In the genomic region with DNA sequence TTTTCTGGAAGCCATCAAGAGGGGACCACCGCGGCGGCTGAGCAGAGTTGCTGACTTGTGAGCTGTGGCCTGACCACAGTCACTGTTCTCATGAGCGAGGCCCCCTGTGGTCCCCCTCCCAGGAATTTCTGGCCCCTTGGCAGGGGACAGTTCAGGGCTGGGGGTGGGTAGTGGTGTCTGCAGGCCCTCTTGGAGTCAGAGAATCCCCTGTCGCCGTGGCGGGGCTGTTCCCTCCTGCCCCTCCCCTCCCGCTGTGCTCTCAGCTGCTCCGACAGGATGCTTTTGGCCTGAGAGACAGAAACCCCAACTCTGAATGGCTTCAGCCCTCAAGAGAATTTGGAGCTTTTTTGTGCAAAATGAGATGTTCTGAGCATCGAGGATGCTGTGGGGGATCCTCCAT, we compare ENCODE assay signal across 14 cellular contexts.
DNase-seq lines count a peak whose midpoint lies in the region; ATAC-seq and TF ChIP-seq lines count a peak whose summit lies in the region.
"Had no signal": no experiment of that assay in that cellular context is flagged by ENCODE, and none has a peak within 500 bp of the region (broad histone marks: within the 10 kb centered on the region; RNA-seq: fewer than 3 reads in every experiment).

No MANE protein-coding gene starts in this region.

- H2BK5ac ChIP-seq in mesendoderm (ENCODE audit: low read length), result no peak overlapping the region

- H3K27me3 ChIP-seq in AG04450 (ENCODE audit: control insufficient read depth, insufficient read depth, low read length) (no peaks in the 10 kb centered on the region), DND-41 (ENCODE audit: insufficient read depth, low read length, poor library complexity) (no peaks in the 10 kb centered on the region), mesendoderm (ENCODE audit: insufficient read depth, low read length, poor library complexity) (no peaks in the 10 kb centered on the region)
- H3K27me3 ChIP-seq: dorsolateral prefrontal cortex, gastrocnemius medialis had no signal

- DNase-seq in AG04450 (ENCODE audit: low read depth, low spot score) (no peak), DND-41 (no peak), mesendoderm (peak; percentile 53), C1 segment of cervical spinal cord (lab: John Stamatoyannopoulos, UW) (no peak), DMS53 treated with DMSO at 0.1 percent for 48 hours (lab: John Stamatoyannopoulos, UW; ENCODE audit: unreplicated experiment) (no peak), SIG-M5 treated with dmso at 0.1 percent for 504 hours (lab: John Stamatoyannopoulos, UW; ENCODE audit: unreplicated experiment) (no peak)
- DNase-seq in activated T-helper 1 cell treated with anti-CD3 and anti-CD28 coated beads, Interleukin-12 subunit alpha, Interleukin-12 subunit beta, Interleukin-2, Interleukin-4 antibody, amounts not matched to agents 30 ng/mL and 10 ng/mL and 1 ng/mL, durations not matched to agents 14 hours and 24 hours and 36 hours (ENCODE audit: low spot score), result no peak
- DNase-seq: gastrocnemius medialis, NCI-H1048, NCI-H510A, nucleus accumbens had no signal

- H3K36me3 ChIP-seq in DND-41 (ENCODE audit: insufficient read depth, low read length) (peaks cover 54% of the 10 kb centered on the region), mesendoderm (ENCODE audit: control insufficient read depth, insufficient read depth, low read length) (no peaks in the 10 kb centered on the region)
- H3K36me3 ChIP-seq: gastrocnemius medialis had no signal

- peak overlapping the region; percentile 62 for H3K56ac ChIP-seq in mesendoderm (ENCODE audit: low read length)

- ATAC-seq in DND-41 (ENCODE audit: insufficient read depth, low read depth), result no peak
- no peak for ATAC-seq in HG03039 (IDR thresholded peaks at IDR 0.05; ENCODE audit: unreplicated experiment)
- ATAC-seq: gastrocnemius medialis had no signal

- H3K27me3 Mint-ChIP-seq in activated T-helper 1 cell treated with anti-CD3 and anti-CD28 coated beads, Interleukin-12 subunit alpha, Interleukin-12 subunit beta, Interleukin-2, Interleukin-4 antibody, amounts not matched to agents 30 ng/mL and 10 ng/mL and 1 ng/mL, durations not matched to agents 14 hours and 24 hours and 36 hours (ENCODE audit: insufficient read depth), result no peaks in the 10 kb centered on the region

- peak overlapping the region; percentile 4 for H3K18ac ChIP-seq in mesendoderm (ENCODE audit: low read length)

- no peaks in the 10 kb centered on the region for H4K20me1 ChIP-seq in DND-41 (ENCODE audit: insufficient read depth, low read length)

- CTCF ChIA-PET in AG04450 (lab: Charles Lee), result interaction anchor here (1.3 to 1.4 kb wide), 2 partner anchors 61 to 109 kb away, joined by 3 to 4 read pairs; no protein-coding TSS in a partner anchor

- H3K4me1 Mint-ChIP-seq in activated T-helper 1 cell treated with anti-CD3 and anti-CD28 coated beads, Interleukin-12 subunit alpha, Interleukin-12 subunit beta, Interleukin-2, Interleukin-4 antibody, amounts not matched to agents 30 ng/mL and 10 ng/mL and 1 ng/mL, durations not matched to agents 14 hours and 24 hours and 36 hours (ENCODE audit: low read depth), result peaks cover 77% of the 10 kb centered on the region

- no peak overlapping the region for H2BK120ac ChIP-seq in mesendoderm (ENCODE audit: low read depth, low read length)

- H3K4me1 ChIP-seq in DND-41 (ENCODE audit: insufficient read depth, low read length) (peaks cover 92% of the 10 kb centered on the region), mesendoderm (ENCODE audit: control insufficient read depth, low read depth, low read length) (peaks cover 23% of the 10 kb centered on the region)

- peaks cover 99% of the 10 kb centered on the region for H3K79me2 ChIP-seq in DND-41 (ENCODE audit: insufficient read depth, low read length)
- H3K79me2 ChIP-seq in mesendoderm (ENCODE audit: control insufficient read depth, insufficient read depth, low read length), result peaks cover 37% of the 10 kb centered on the region

- peaks cover 49% of the 10 kb centered on the region for H3K79me1 ChIP-seq in mesendoderm (ENCODE audit: low read length)

- H3K4ac ChIP-seq in mesendoderm (ENCODE audit: low read depth, low read length), result no peak overlapping the region

- intact Hi-C loops in activated T-helper 1 cell treated with anti-CD3 and anti-CD28 coated beads, Interleukin-12 subunit alpha, Interleukin-12 subunit beta, Interleukin-2, Interleukin-4 antibody, amounts not matched to agents 30 ng/mL and 10 ng/mL and 1 ng/mL, durations not matched to agents 14 hours and 24 hours and 36 hours (cut with micrococcal nuclease), result loop anchor here (5.0 kb wide), 1 partner anchor 40 kb away; no protein-coding TSS in a partner anchor

- TF ChIP-seq CTCF in AG04450 (IDR thresholded peaks at IDR 0.05; ENCODE audit: low read depth, low read length), result no peak
- no peak for TF ChIP-seq CTCF in DND-41 (IDR thresholded peaks at IDR 0.05; ENCODE audit: borderline replicate concordance, extremely low read depth, low read length, poor library complexity, severe bottlenecking)

- H3K27ac ChIP-seq in AG04450 (ENCODE audit: low read depth, low read length), result peak overlapping the region; percentile 31
- H3K27ac ChIP-seq in DND-41 (ENCODE audit: low read length), result peak overlapping the region; percentile 99
- H3K27ac ChIP-seq in mesendoderm (ENCODE audit: low read depth, low read length), result peak overlapping the region; percentile 25
- H3K27ac ChIP-seq: gastrocnemius medialis, VCaP had no signal

- peak overlapping the region; percentile 21 for H3K4me3 Mint-ChIP-seq in activated T-helper 1 cell treated with anti-CD3 and anti-CD28 coated beads, Interleukin-12 subunit alpha, Interleukin-12 subunit beta, Interleukin-2, Interleukin-4 antibody, amounts not matched to agents 30 ng/mL and 10 ng/mL and 1 ng/mL, durations not matched to agents 14 hours and 24 hours and 36 hours

- H2AK5ac ChIP-seq in mesendoderm (ENCODE audit: low read length), result no peak overlapping the region

- POLR2A ChIA-PET in AG04450 (lab: Yijun Ruan, JAX), result interaction anchor here (2.1 kb wide), 1 partner anchor 525 kb away, joined by 8 read pairs; the partner anchor contains the start of gene TNRC6C

- H4K8ac ChIP-seq in mesendoderm (ENCODE audit: low read depth, low read length), result no peak overlapping the region

- H3K23ac ChIP-seq in mesendoderm (ENCODE audit: low read length), result no peak overlapping the region

- H4K5ac ChIP-seq in mesendoderm (ENCODE audit: low read length), result no peak overlapping the region

- H3K9ac ChIP-seq in DND-41 (ENCODE audit: low read depth, low read length), result peak overlapping the region; percentile 8; the same call in 1 of the 2 replicates
- peak overlapping the region; percentile 13 for H3K9ac ChIP-seq in mesendoderm (ENCODE audit: low read length)

- peaks cover 15% of the 10 kb centered on the region for H3K36me3 Mint-ChIP-seq in activated T-helper 1 cell treated with anti-CD3 and anti-CD28 coated beads, Interleukin-12 subunit alpha, Interleukin-12 subunit beta, Interleukin-2, Interleukin-4 antibody, amounts not matched to agents 30 ng/mL and 10 ng/mL and 1 ng/mL, durations not matched to agents 14 hours and 24 hours and 36 hours (ENCODE audit: low read depth)

- H3K9me3 Mint-ChIP-seq in activated T-helper 1 cell treated with anti-CD3 and anti-CD28 coated beads, Interleukin-12 subunit alpha, Interleukin-12 subunit beta, Interleukin-2, Interleukin-4 antibody, amounts not matched to agents 30 ng/mL and 10 ng/mL and 1 ng/mL, durations not matched to agents 14 hours and 24 hours and 36 hours, result no peaks in the 10 kb centered on the region

- H3K27ac Mint-ChIP-seq in activated T-helper 1 cell treated with anti-CD3 and anti-CD28 coated beads, Interleukin-12 subunit alpha, Interleukin-12 subunit beta, Interleukin-2, Interleukin-4 antibody, amounts not matched to agents 30 ng/mL and 10 ng/mL and 1 ng/mL, durations not matched to agents 14 hours and 24 hours and 36 hours, result no peak overlapping the region

- H2AFZ ChIP-seq in DND-41 (ENCODE audit: low read depth, low read length), result no peak overlapping the region

- H3K4me3 ChIP-seq in AG04450 (ENCODE audit: low read depth, low read length) (no peak overlapping the region), DND-41 (ENCODE audit: low read depth in 1 of 2, low read length in 2 of 2) (no peak overlapping the region), mesendoderm (ENCODE audit: low read length) (no peak overlapping the region)
- H3K4me3 ChIP-seq: gastrocnemius medialis had no signal

- WGBS in mesendoderm (ENCODE audit: extremely low coverage, insufficient coverage, low lambda C conversion rate), result no CpG with 5 or more reads among the region's 10 CpGs

- no peaks in the 10 kb centered on the region for H3K9me3 ChIP-seq in AG04450 (ENCODE audit: control insufficient read depth, insufficient read depth, low read length)
- no peaks in the 10 kb centered on the region for H3K9me3 ChIP-seq in DND-41 (ENCODE audit: insufficient read depth, low read length, severe bottlenecking)
- H3K9me3 ChIP-seq: gastrocnemius medialis had no signal

- H3K4me2 ChIP-seq in DND-41 (ENCODE audit: insufficient read depth, low read length) (no peak overlapping the region), mesendoderm (ENCODE audit: low read length) (no peak overlapping the region)

- H2BK15ac ChIP-seq in mesendoderm (replicated peaks; ENCODE audit: low read depth), result no peak overlapping the region

Comparison
In these comparisons a context has a peak if more than half of its experiments do, and no peak if none do; other contexts are left out.
1. H3K27ac ChIP-seq: peak in every context shown above with its lines; median percentile 99 in DND-41; 31 in AG04450; 25 in mesendoderm.